ENCODE assay signal across 1 cellular context in the genomic region with DNA sequence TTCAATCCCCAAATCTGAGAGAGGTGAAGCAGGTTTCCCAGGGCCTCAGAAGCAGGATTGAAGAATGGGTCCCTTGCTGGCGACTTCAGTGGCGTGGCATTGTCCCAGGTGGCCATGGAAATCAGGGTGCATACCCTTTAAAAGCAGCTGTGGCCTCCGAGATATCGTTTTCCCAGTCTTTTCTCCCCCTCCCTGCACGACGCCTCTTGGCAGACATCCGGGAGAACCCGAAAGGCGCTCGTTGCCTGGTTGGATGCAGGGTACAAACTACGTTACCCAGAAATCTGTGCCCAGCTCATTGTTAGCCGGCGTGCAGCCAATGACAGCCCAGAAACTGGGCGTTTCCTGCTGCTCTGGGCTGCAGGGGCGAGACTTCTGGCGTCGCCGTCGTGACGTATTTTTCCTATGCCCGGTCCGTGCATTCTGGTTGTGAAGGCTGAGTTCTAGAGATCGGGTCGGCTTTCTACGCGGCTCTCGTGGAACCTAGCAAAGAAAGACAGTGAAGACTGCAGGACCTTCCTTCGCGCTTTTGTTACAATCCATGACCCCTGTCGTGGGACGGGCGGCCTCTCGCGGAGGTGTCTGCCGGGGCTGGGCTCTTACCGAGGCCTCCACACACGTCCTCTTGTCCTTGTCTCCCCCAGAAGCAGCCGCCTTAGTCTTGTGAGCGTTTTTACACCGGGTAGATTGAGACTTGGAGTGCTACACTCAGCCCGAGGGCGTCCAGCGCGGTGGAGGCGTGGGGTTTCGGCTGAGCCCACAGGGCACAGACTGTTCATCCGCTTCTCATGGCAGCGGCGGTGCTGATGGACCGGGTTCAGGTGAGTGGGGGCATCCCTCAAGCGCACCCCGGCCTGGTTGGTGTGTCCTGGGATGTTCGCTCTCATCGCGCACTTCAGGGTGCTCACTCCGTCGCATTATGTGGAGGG.
TF ChIP-seq lines count a peak whose summit lies in the region.

A gene (plus strand): TSS at position 395 of the 929 bp plus-strand sequence. CDS start 394 bp downstream, at position 789.

TF ChIP-seq in HEK293, 187 proteins besides CTCF, POLR2A, EP300 and RAD21 (continued from another document and continues in another):
- TF ChIP-seq, protein P1, sequence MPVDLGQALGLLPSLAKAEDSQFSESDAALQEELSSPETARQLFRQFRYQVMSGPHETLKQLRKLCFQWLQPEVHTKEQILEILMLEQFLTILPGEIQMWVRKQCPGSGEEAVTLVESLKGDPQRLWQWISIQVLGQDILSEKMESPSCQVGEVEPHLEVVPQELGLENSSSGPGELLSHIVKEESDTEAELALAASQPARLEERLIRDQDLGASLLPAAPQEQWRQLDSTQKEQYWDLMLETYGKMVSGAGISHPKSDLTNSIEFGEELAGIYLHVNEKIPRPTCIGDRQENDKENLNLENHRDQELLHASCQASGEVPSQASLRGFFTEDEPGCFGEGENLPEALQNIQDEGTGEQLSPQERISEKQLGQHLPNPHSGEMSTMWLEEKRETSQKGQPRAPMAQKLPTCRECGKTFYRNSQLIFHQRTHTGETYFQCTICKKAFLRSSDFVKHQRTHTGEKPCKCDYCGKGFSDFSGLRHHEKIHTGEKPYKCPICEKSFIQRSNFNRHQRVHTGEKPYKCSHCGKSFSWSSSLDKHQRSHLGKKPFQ (tag by site-specific recombination; IDR thresholded peaks at IDR 0.05): no peak
- TF ChIP-seq ZNF677 (tag by site-specific recombination; IDR thresholded peaks at IDR 0.05) (no peak), HOXA7 (CRISPR knock-in tag; IDR thresholded peaks at IDR 0.05; ENCODE audit: borderline replicate concordance) (no peak), ZNF138 (tag by site-specific recombination; IDR thresholded peaks at IDR 0.05; ENCODE audit: borderline replicate concordance) (no peak), ZNF214 (tag by site-specific recombination; IDR thresholded peaks at IDR 0.05; ENCODE audit: borderline replicate concordance) (no peak), ZNF24 (tag by site-specific recombination; IDR thresholded peaks at IDR 0.05) (no peak), ZNF394 (tag by site-specific recombination; IDR thresholded peaks at IDR 0.05; ENCODE audit: borderline replicate concordance) (no peak), ZNF2 (tag by site-specific recombination; IDR thresholded peaks at IDR 0.05) (no peak), ZNF37A (tag by site-specific recombination; IDR thresholded peaks at IDR 0.05) (no peak), ZNF16 (tag by site-specific recombination; IDR thresholded peaks at IDR 0.05; ENCODE audit: low read depth) (no peak), ZNF610 (tag by site-specific recombination; IDR thresholded peaks at IDR 0.05; ENCODE audit: borderline replicate concordance) (no peak), YY1 (tag by site-specific recombination; IDR thresholded peaks at IDR 0.05) (no peak), HOXD13 (CRISPR knock-in tag; IDR thresholded peaks at IDR 0.05; ENCODE audit: borderline replicate concordance) (peak; percentile 42; the same call in 1 of the 2 replicates), ZNF169 (tag by site-specific recombination; IDR thresholded peaks at IDR 0.05) (no peak), ZNF335 (tag by site-specific recombination; conservative IDR thresholded peaks at IDR 0.05) (peak; percentile 60), ZNF747 (tag by site-specific recombination; IDR thresholded peaks at IDR 0.05) (no peak), ZFHX2 (tag by site-specific recombination; conservative IDR thresholded peaks at IDR 0.05) (no peak), IKZF3 (tag by site-specific recombination; IDR thresholded peaks at IDR 0.05) (peak; percentile 62; the same call in 1 of the 2 replicates), ZNF146 (tag by site-specific recombination; IDR thresholded peaks at IDR 0.05) (no peak), ZNF768 (tag by site-specific recombination; IDR thresholded peaks at IDR 0.05) (no peak), ZNF423 (tag by site-specific recombination; IDR thresholded peaks at IDR 0.05) (no peak), SALL2 (tag by site-specific recombination; IDR thresholded peaks at IDR 0.05; ENCODE audit: borderline replicate concordance) (no peak), SCRT1 (tag by site-specific recombination; IDR thresholded peaks at IDR 0.05; ENCODE audit: borderline replicate concordance) (no peak), ZNF292 (tag by site-specific recombination; IDR thresholded peaks at IDR 0.05; ENCODE audit: borderline replicate concordance, low read depth) (no peak), ZNF629 (tag by site-specific recombination; IDR thresholded peaks at IDR 0.05) (peak; percentile 93), ZNF239 (tag by site-specific recombination; IDR thresholded peaks at IDR 0.05) (no peak), KLF8 (tag by site-specific recombination; IDR thresholded peaks at IDR 0.05) (peak; percentile 84), ZNF701 (tag by site-specific recombination; IDR thresholded peaks at IDR 0.05) (no peak), ZNF521 (tag by site-specific recombination; IDR thresholded peaks at IDR 0.05) (no peak), GLIS2 (tag by site-specific recombination; IDR thresholded peaks at IDR 0.05) (no peak), KLF1 (tag by site-specific recombination; IDR thresholded peaks at IDR 0.05) (peak; percentile 86), ZNF140 (tag by site-specific recombination; IDR thresholded peaks at IDR 0.05) (no peak), ZBTB8A (tag by site-specific recombination; IDR thresholded peaks at IDR 0.05) (peak; percentile 89), ZNF266 (tag by site-specific recombination; IDR thresholded peaks at IDR 0.05; ENCODE audit: low read depth) (no peak), REPIN1 (tag by site-specific recombination; IDR thresholded peaks at IDR 0.05; ENCODE audit: low read depth) (no peak), ZNF600 (tag by site-specific recombination; IDR thresholded peaks at IDR 0.05) (no peak), ZNF501 (tag by site-specific recombination; IDR thresholded peaks at IDR 0.05) (0 out of 2 replicates have a peak, but pooled peaks have one; percentile 21), ZNF155 (tag by site-specific recombination; IDR thresholded peaks at IDR 0.05) (no peak), ZNF664 (tag by site-specific recombination; IDR thresholded peaks at IDR 0.05) (no peak), ZNF157 (tag by site-specific recombination; IDR thresholded peaks at IDR 0.05) (no peak), MEIS1 (CRISPR knock-in tag; IDR thresholded peaks at IDR 0.05; ENCODE audit: borderline replicate concordance) (no peak)
- TF ChIP-seq, protein P2, sequence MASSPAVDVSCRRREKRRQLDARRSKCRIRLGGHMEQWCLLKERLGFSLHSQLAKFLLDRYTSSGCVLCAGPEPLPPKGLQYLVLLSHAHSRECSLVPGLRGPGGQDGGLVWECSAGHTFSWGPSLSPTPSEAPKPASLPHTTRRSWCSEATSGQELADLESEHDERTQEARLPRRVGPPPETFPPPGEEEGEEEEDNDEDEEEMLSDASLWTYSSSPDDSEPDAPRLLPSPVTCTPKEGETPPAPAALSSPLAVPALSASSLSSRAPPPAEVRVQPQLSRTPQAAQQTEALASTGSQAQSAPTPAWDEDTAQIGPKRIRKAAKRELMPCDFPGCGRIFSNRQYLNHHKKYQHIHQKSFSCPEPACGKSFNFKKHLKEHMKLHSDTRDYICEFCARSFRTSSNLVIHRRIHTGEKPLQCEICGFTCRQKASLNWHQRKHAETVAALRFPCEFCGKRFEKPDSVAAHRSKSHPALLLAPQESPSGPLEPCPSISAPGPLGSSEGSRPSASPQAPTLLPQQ (tag by site-specific recombination; IDR thresholded peaks at IDR 0.05): no peak
- TF ChIP-seq, protein P3, sequence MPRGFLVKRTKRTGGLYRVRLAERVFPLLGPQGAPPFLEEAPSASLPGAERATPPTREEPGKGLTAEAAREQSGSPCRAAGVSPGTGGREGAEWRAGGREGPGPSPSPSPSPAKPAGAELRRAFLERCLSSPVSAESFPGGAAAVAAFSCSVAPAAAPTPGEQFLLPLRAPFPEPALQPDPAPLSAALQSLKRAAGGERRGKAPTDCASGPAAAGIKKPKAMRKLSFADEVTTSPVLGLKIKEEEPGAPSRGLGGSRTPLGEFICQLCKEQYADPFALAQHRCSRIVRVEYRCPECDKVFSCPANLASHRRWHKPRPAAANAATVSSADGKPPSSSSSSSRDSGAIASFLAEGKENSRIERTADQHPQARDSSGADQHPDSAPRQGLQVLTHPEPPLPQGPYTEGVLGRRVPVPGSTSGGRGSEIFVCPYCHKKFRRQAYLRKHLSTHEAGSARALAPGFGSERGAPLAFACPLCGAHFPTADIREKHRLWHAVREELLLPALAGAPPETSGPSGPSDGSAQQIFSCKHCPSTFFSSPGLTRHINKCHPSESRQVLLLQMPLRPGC (tag by site-specific recombination; IDR thresholded peaks at IDR 0.05): no peak
- TF ChIP-seq, protein P4, sequence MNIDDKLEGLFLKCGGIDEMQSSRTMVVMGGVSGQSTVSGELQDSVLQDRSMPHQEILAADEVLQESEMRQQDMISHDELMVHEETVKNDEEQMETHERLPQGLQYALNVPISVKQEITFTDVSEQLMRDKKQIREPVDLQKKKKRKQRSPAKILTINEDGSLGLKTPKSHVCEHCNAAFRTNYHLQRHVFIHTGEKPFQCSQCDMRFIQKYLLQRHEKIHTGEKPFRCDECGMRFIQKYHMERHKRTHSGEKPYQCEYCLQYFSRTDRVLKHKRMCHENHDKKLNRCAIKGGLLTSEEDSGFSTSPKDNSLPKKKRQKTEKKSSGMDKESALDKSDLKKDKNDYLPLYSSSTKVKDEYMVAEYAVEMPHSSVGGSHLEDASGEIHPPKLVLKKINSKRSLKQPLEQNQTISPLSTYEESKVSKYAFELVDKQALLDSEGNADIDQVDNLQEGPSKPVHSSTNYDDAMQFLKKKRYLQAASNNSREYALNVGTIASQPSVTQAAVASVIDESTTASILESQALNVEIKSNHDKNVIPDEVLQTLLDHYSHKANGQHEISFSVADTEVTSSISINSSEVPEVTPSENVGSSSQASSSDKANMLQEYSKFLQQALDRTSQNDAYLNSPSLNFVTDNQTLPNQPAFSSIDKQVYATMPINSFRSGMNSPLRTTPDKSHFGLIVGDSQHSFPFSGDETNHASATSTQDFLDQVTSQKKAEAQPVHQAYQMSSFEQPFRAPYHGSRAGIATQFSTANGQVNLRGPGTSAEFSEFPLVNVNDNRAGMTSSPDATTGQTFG (tag by site-specific recombination; IDR thresholded peaks at IDR 0.05; ENCODE audit: borderline replicate concordance): no peak
- TF ChIP-seq, protein P5, sequence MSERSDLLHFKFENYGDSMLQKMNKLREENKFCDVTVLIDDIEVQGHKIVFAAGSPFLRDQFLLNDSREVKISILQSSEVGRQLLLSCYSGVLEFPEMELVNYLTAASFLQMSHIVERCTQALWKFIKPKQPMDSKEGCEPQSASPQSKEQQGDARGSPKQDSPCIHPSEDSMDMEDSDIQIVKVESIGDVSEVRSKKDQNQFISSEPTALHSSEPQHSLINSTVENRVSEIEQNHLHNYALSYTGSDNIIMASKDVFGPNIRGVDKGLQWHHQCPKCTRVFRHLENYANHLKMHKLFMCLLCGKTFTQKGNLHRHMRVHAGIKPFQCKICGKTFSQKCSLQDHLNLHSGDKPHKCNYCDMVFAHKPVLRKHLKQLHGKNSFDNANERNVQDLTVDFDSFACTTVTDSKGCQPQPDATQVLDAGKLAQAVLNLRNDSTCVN (tag by site-specific recombination; optimal IDR thresholded peaks at IDR 0.05): no peak
- TF ChIP-seq, protein P6, sequence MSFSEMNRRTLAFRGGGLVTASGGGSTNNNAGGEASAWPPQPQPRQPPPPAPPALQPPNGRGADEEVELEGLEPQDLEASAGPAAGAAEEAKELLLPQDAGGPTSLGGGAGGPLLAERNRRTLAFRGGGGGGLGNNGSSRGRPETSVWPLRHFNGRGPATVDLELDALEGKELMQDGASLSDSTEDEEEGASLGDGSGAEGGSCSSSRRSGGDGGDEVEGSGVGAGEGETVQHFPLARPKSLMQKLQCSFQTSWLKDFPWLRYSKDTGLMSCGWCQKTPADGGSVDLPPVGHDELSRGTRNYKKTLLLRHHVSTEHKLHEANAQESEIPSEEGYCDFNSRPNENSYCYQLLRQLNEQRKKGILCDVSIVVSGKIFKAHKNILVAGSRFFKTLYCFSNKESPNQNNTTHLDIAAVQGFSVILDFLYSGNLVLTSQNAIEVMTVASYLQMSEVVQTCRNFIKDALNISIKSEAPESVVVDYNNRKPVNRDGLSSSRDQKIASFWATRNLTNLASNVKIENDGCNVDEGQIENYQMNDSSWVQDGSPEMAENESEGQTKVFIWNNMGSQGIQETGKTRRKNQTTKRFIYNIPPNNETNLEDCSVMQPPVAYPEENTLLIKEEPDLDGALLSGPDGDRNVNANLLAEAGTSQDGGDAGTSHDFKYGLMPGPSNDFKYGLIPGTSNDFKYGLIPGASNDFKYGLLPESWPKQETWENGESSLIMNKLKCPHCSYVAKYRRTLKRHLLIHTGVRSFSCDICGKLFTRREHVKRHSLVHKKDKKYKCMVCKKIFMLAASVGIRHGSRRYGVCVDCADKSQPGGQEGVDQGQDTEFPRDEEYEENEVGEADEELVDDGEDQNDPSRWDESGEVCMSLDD (tag by site-specific recombination; IDR thresholded peaks at IDR 0.05): no peak; the same call in 1 of the 2 replicates
- TF ChIP-seq, protein P7, sequence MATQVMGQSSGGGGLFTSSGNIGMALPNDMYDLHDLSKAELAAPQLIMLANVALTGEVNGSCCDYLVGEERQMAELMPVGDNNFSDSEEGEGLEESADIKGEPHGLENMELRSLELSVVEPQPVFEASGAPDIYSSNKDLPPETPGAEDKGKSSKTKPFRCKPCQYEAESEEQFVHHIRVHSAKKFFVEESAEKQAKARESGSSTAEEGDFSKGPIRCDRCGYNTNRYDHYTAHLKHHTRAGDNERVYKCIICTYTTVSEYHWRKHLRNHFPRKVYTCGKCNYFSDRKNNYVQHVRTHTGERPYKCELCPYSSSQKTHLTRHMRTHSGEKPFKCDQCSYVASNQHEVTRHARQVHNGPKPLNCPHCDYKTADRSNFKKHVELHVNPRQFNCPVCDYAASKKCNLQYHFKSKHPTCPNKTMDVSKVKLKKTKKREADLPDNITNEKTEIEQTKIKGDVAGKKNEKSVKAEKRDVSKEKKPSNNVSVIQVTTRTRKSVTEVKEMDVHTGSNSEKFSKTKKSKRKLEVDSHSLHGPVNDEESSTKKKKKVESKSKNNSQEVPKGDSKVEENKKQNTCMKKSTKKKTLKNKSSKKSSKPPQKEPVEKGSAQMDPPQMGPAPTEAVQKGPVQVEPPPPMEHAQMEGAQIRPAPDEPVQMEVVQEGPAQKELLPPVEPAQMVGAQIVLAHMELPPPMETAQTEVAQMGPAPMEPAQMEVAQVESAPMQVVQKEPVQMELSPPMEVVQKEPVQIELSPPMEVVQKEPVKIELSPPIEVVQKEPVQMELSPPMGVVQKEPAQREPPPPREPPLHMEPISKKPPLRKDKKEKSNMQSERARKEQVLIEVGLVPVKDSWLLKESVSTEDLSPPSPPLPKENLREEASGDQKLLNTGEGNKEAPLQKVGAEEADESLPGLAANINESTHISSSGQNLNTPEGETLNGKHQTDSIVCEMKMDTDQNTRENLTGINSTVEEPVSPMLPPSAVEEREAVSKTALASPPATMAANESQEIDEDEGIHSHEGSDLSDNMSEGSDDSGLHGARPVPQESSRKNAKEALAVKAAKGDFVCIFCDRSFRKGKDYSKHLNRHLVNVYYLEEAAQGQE (tag by site-specific recombination; IDR thresholded peaks at IDR 0.05): no peak
